Comparison of ENCODE assay signal across 1 cellular context in the genomic region with DNA sequence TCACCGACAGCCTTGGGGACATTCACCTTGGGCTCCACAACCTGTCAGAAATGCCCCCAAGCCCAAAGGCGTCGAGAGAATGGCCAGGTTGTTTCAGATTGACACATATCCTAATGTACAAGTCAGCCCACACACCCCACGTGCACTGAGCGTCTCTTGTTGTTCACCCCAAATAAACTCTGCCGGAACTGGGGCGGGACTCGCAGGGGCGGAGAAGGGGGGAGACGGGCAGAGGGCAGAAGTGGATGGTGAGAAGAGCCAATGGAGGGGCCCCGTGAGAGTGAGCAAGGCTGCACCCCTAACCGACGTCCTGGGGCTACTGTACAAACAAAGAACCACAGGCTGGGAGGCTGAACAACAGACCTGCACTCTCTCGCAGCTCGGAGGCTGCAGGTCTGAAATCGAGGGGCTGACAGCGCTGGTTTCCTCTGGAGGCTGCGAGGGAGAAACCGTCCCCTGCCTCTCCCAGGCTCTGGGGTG.
TF ChIP-seq lines count a peak whose summit lies in the region.

No MANE protein-coding gene starts in this region.

TF ChIP-seq in GM12878, 131 proteins besides CTCF, POLR2A, EP300 and RAD21 (continued from another document and continues in another):
- TF ChIP-seq MTA3 (IDR thresholded peaks at IDR 0.05; ENCODE audit: borderline replicate concordance, low read length) (no peak), ZBED1 (IDR thresholded peaks at IDR 0.05; ENCODE audit: borderline replicate concordance) (no peak), RAD51 (IDR thresholded peaks at IDR 0.05) (peak; percentile 74), ETV6 (conservative IDR thresholded peaks at IDR 0.05 in 1 of 2, IDR thresholded peaks at IDR 0.05 in 1 of 2; ENCODE audit: borderline replicate concordance in 1 of 2, low read depth in 1 of 2) (peak in 1 of 2 experiments; percentile 49; a peak in 1 of 4 replicates), ZNF217 (IDR thresholded peaks at IDR 0.05) (no peak), POU2F2 (IDR thresholded peaks at IDR 0.05; ENCODE audit: borderline replicate concordance, low read depth, low read length) (no peak), TCF12 (IDR thresholded peaks at IDR 0.05; ENCODE audit: low read depth, low read length) (0 out of 2 replicates have a peak, but pooled peaks have one; percentile 1), ATF7 (IDR thresholded peaks at IDR 0.05; ENCODE audit: low read depth) (no peak), IKZF1 (conservative IDR thresholded peaks at IDR 0.05) (no peak), NBN (IDR thresholded peaks at IDR 0.05) (peak; percentile 74; the same call in 1 of the 2 replicates), IKZF2 (IDR thresholded peaks at IDR 0.05) (peak in 1 of 2 experiments; percentile 24; a peak in 1 of 4 replicates), POLR2AphosphoS5 (IDR thresholded peaks at IDR 0.05; ENCODE audit: low read length) (peak; percentile 81), ZZZ3 (IDR thresholded peaks at IDR 0.05; ENCODE audit: control insufficient read depth, insufficient read length, low read depth) (no peak), TBL1XR1 (IDR thresholded peaks at IDR 0.05; ENCODE audit: low read depth, low read length) (peak; percentile 72; the same call in 1 of the 2 replicates), LARP7 (IDR thresholded peaks at IDR 0.05) (no peak), MEF2B (IDR thresholded peaks at IDR 0.05; ENCODE audit: partially characterized antibody, poor library complexity, severe bottlenecking) (peak; percentile 58), FOXK2 (IDR thresholded peaks at IDR 0.05) (peak; percentile 85), SIX5 (IDR thresholded peaks at IDR 0.05; ENCODE audit: low read depth, low read length, severe bottlenecking) (no peak), YY1 (IDR thresholded peaks at IDR 0.05; ENCODE audit: low read depth, low read length) (0 out of 2 replicates have a peak, but pooled peaks have one; percentile 48), IRF4 (IDR thresholded peaks at IDR 0.05; ENCODE audit: low read depth, low read length) (no peak), MTA2 (IDR thresholded peaks at IDR 0.05; ENCODE audit: low read depth) (no peak), TARDBP (IDR thresholded peaks at IDR 0.05; ENCODE audit: borderline replicate concordance) (no peak), PML (IDR thresholded peaks at IDR 0.05; ENCODE audit: low read length) (no peak), SUZ12 (IDR thresholded peaks at IDR 0.05; ENCODE audit: unreplicated experiment) (no peak), RFX5 (IDR thresholded peaks at IDR 0.05; ENCODE audit: low read depth, low read length) (peak; percentile 64)
- TF ChIP-seq, protein P1, sequence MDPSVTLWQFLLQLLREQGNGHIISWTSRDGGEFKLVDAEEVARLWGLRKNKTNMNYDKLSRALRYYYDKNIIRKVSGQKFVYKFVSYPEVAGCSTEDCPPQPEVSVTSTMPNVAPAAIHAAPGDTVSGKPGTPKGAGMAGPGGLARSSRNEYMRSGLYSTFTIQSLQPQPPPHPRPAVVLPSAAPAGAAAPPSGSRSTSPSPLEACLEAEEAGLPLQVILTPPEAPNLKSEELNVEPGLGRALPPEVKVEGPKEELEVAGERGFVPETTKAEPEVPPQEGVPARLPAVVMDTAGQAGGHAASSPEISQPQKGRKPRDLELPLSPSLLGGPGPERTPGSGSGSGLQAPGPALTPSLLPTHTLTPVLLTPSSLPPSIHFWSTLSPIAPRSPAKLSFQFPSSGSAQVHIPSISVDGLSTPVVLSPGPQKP (IDR thresholded peaks at IDR 0.05; ENCODE audit: low read depth, low read length) = peak; percentile 60
- TF ChIP-seq, protein P2, sequence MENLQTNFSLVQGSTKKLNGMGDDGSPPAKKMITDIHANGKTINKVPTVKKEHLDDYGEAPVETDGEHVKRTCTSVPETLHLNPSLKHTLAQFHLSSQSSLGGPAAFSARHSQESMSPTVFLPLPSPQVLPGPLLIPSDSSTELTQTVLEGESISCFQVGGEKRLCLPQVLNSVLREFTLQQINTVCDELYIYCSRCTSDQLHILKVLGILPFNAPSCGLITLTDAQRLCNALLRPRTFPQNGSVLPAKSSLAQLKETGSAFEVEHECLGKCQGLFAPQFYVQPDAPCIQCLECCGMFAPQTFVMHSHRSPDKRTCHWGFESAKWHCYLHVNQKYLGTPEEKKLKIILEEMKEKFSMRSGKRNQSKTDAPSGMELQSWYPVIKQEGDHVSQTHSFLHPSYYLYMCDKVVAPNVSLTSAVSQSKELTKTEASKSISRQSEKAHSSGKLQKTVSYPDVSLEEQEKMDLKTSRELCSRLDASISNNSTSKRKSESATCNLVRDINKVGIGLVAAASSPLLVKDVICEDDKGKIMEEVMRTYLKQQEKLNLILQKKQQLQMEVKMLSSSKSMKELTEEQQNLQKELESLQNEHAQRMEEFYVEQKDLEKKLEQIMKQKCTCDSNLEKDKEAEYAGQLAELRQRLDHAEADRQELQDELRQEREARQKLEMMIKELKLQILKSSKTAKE (IDR thresholded peaks at IDR 0.05; ENCODE audit: low read depth, poor library complexity, severe bottlenecking) = no peak
- TF ChIP-seq, protein P3, sequence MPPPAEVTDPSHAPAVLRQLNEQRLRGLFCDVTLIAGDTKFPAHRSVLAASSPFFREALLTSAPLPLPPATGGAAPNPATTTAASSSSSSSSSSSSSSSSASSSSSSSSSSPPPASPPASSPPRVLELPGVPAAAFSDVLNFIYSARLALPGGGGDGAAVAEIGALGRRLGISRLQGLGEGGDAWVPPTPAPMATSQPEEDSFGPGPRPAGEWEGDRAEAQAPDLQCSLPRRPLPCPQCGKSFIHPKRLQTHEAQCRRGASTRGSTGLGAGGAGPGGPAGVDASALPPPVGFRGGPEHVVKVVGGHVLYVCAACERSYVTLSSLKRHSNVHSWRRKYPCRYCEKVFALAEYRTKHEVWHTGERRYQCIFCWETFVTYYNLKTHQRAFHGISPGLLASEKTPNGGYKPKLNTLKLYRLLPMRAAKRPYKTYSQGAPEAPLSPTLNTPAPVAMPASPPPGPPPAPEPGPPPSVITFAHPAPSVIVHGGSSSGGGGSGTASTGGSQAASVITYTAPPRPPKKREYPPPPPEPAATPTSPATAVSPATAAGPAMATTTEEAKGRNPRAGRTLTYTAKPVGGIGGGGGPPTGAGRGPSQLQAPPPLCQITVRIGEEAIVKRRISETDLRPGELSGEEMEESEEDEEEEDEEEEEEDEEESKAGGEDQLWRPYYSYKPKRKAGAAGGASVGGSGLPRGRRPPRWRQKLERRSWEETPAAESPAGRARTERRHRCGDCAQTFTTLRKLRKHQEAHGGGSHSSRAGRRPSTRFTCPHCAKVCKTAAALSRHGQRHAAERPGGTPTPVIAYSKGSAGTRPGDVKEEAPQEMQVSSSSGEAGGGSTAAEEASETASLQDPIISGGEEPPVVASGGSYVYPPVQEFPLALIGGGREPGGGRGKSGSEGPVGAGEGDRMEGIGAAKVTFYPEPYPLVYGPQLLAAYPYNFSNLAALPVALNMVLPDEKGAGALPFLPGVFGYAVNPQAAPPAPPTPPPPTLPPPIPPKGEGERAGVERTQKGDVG (CRISPR knock-in tag; IDR thresholded peaks at IDR 0.05) = no peak
- TF ChIP-seq, protein P4, sequence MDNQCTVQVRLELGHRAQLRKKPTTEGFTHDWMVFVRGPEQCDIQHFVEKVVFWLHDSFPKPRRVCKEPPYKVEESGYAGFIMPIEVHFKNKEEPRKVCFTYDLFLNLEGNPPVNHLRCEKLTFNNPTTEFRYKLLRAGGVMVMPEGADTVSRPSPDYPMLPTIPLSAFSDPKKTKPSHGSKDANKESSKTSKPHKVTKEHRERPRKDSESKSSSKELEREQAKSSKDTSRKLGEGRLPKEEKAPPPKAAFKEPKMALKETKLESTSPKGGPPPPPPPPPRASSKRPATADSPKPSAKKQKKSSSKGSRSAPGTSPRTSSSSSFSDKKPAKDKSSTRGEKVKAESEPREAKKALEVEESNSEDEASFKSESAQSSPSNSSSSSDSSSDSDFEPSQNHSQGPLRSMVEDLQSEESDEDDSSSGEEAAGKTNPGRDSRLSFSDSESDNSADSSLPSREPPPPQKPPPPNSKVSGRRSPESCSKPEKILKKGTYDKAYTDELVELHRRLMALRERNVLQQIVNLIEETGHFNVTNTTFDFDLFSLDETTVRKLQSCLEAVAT (IDR thresholded peaks at IDR 0.05) = no peak
- TF ChIP-seq, protein P5, sequence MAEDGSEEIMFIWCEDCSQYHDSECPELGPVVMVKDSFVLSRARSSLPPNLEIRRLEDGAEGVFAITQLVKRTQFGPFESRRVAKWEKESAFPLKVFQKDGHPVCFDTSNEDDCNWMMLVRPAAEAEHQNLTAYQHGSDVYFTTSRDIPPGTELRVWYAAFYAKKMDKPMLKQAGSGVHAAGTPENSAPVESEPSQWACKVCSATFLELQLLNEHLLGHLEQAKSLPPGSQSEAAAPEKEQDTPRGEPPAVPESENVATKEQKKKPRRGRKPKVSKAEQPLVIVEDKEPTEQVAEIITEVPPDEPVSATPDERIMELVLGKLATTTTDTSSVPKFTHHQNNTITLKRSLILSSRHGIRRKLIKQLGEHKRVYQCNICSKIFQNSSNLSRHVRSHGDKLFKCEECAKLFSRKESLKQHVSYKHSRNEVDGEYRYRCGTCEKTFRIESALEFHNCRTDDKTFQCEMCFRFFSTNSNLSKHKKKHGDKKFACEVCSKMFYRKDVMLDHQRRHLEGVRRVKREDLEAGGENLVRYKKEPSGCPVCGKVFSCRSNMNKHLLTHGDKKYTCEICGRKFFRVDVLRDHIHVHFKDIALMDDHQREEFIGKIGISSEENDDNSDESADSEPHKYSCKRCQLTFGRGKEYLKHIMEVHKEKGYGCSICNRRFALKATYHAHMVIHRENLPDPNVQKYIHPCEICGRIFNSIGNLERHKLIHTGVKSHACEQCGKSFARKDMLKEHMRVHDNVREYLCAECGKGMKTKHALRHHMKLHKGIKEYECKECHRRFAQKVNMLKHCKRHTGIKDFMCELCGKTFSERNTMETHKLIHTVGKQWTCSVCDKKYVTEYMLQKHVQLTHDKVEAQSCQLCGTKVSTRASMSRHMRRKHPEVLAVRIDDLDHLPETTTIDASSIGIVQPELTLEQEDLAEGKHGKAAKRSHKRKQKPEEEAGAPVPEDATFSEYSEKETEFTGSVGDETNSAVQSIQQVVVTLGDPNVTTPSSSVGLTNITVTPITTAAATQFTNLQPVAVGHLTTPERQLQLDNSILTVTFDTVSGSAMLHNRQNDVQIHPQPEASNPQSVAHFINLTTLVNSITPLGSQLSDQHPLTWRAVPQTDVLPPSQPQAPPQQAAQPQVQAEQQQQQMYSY (CRISPR knock-in tag; IDR thresholded peaks at IDR 0.05) = no peak
- TF ChIP-seq, protein P6, sequence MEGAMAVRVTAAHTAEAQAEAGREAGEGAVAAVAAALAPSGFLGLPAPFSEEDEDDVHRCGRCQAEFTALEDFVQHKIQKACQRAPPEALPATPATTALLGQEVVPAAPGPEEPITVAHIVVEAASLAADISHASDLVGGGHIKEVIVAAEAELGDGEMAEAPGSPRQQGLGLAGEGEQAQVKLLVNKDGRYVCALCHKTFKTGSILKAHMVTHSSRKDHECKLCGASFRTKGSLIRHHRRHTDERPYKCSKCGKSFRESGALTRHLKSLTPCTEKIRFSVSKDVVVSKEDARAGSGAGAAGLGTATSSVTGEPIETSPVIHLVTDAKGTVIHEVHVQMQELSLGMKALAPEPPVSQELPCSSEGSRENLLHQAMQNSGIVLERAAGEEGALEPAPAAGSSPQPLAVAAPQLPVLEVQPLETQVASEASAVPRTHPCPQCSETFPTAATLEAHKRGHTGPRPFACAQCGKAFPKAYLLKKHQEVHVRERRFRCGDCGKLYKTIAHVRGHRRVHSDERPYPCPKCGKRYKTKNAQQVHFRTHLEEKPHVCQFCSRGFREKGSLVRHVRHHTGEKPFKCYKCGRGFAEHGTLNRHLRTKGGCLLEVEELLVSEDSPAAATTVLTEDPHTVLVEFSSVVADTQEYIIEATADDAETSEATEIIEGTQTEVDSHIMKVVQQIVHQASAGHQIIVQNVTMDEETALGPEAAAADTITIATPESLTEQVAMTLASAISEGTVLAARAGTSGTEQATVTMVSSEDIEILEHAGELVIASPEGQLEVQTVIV (IDR thresholded peaks at IDR 0.05; ENCODE audit: borderline replicate concordance, partially characterized antibody) = peak; percentile 13
- TF ChIP-seq, protein P7, sequence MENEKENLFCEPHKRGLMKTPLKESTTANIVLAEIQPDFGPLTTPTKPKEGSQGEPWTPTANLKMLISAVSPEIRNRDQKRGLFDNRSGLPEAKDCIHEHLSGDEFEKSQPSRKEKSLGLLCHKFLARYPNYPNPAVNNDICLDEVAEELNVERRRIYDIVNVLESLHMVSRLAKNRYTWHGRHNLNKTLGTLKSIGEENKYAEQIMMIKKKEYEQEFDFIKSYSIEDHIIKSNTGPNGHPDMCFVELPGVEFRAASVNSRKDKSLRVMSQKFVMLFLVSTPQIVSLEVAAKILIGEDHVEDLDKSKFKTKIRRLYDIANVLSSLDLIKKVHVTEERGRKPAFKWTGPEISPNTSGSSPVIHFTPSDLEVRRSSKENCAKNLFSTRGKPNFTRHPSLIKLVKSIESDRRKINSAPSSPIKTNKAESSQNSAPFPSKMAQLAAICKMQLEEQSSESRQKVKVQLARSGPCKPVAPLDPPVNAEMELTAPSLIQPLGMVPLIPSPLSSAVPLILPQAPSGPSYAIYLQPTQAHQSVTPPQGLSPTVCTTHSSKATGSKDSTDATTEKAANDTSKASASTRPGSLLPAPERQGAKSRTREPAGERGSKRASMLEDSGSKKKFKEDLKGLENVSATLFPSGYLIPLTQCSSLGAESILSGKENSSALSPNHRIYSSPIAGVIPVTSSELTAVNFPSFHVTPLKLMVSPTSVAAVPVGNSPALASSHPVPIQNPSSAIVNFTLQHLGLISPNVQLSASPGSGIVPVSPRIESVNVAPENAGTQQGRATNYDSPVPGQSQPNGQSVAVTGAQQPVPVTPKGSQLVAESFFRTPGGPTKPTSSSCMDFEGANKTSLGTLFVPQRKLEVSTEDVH (IDR thresholded peaks at IDR 0.05; ENCODE audit: low read depth, partially characterized antibody) = no peak
- TF ChIP-seq, protein P8, sequence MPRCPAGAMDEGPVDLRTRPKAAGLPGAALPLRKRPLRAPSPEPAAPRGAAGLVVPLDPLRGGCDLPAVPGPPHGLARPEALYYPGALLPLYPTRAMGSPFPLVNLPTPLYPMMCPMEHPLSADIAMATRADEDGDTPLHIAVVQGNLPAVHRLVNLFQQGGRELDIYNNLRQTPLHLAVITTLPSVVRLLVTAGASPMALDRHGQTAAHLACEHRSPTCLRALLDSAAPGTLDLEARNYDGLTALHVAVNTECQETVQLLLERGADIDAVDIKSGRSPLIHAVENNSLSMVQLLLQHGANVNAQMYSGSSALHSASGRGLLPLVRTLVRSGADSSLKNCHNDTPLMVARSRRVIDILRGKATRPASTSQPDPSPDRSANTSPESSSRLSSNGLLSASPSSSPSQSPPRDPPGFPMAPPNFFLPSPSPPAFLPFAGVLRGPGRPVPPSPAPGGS (IDR thresholded peaks at IDR 0.05; ENCODE audit: borderline replicate concordance, insufficient read depth, low read depth, low read length, poor library complexity, severe bottlenecking) = peak; percentile 10
- TF ChIP-seq, protein P9, sequence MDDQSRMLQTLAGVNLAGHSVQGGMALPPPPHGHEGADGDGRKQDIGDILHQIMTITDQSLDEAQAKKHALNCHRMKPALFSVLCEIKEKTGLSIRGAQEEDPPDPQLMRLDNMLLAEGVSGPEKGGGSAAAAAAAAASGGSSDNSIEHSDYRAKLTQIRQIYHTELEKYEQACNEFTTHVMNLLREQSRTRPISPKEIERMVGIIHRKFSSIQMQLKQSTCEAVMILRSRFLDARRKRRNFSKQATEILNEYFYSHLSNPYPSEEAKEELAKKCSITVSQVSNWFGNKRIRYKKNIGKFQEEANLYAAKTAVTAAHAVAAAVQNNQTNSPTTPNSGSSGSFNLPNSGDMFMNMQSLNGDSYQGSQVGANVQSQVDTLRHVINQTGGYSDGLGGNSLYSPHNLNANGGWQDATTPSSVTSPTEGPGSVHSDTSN (IDR thresholded peaks at IDR 0.05; ENCODE audit: insufficient replicate concordance, low read depth, low read length) = peak; percentile 79
- TF ChIP-seq, protein P10, sequence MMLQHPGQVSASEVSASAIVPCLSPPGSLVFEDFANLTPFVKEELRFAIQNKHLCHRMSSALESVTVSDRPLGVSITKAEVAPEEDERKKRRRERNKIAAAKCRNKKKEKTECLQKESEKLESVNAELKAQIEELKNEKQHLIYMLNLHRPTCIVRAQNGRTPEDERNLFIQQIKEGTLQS (IDR thresholded peaks at IDR 0.05; ENCODE audit: borderline replicate concordance, extremely low read depth, low read depth, low read length) = no peak; the same call in 1 of the 2 replicates
